ENCODE assay signal across 1 cellular context in the genomic region with DNA sequence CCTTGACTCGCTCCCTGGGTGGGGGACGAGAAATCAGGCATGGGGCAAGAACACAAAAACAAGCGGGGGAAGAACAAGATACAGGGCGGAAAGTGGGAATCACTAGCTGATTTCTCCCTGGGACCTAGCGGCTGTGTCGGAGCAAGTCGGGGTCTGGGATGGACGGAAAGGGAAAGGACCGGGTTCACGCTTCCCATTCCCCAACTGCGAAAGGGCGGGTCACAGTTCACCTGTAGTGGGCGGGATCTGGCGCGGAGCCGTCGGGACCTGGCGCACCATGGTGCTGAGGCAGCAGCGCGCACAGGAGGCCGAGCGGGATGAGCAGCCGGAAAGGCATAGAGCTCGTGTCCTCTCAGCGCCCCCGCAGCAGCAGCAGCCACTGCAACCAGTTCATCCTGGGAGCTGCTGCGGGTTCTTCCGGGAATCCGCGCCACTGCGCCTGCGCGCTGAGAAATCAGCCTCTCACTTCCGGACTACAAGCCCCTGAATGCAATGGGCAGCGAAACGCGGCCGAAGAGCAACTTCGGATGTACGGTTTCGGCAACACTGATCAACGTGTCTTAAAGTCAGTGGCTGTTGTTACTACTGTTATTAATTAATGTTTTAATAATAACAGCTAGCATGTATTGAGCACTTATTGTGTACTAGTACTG.
TF ChIP-seq lines count a peak whose summit lies in the region.

A gene with protein sequence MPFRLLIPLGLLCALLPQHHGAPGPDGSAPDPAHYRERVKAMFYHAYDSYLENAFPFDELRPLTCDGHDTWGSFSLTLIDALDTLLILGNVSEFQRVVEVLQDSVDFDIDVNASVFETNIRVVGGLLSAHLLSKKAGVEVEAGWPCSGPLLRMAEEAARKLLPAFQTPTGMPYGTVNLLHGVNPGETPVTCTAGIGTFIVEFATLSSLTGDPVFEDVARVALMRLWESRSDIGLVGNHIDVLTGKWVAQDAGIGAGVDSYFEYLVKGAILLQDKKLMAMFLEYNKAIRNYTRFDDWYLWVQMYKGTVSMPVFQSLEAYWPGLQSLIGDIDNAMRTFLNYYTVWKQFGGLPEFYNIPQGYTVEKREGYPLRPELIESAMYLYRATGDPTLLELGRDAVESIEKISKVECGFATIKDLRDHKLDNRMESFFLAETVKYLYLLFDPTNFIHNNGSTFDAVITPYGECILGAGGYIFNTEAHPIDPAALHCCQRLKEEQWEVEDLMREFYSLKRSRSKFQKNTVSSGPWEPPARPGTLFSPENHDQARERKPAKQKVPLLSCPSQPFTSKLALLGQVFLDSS (minus strand): TSS at position 415 of the 653 bp plus-strand sequence. CDS start 78 bp downstream, at position 337.

TF ChIP-seq in K562, 482 proteins besides CTCF, POLR2A, EP300 and RAD21 (continued from another document and continues in another):
- TF ChIP-seq, protein P1, sequence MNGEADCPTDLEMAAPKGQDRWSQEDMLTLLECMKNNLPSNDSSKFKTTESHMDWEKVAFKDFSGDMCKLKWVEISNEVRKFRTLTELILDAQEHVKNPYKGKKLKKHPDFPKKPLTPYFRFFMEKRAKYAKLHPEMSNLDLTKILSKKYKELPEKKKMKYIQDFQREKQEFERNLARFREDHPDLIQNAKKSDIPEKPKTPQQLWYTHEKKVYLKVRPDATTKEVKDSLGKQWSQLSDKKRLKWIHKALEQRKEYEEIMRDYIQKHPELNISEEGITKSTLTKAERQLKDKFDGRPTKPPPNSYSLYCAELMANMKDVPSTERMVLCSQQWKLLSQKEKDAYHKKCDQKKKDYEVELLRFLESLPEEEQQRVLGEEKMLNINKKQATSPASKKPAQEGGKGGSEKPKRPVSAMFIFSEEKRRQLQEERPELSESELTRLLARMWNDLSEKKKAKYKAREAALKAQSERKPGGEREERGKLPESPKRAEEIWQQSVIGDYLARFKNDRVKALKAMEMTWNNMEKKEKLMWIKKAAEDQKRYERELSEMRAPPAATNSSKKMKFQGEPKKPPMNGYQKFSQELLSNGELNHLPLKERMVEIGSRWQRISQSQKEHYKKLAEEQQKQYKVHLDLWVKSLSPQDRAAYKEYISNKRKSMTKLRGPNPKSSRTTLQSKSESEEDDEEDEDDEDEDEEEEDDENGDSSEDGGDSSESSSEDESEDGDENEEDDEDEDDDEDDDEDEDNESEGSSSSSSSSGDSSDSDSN (IDR thresholded peaks at IDR 0.05; ENCODE audit: borderline replicate concordance in 1 of 2, low read depth in 2 of 2, low read length in 2 of 2) = no peak
- TF ChIP-seq HSF4 (CRISPR knock-in tag; IDR thresholded peaks at IDR 0.05; ENCODE audit: borderline replicate concordance) (no peak), RFX7 (CRISPR knock-in tag; IDR thresholded peaks at IDR 0.05) (no peak), CEBPG (CRISPR knock-in tag; IDR thresholded peaks at IDR 0.05) (no peak), CEBPG (tag; conservative IDR thresholded peaks at IDR 0.05 in 1 of 2, IDR thresholded peaks at IDR 0.05 in 1 of 2) (no peak), ZNF384 (IDR thresholded peaks at IDR 0.05; ENCODE audit: low read depth, low read length) (no peak), PPARD (CRISPR knock-in tag; IDR thresholded peaks at IDR 0.05) (no peak), HNRNPL (IDR thresholded peaks at IDR 0.05; ENCODE audit: low read depth, low read length) (no peak), IRF2 (CRISPR knock-in tag; IDR thresholded peaks at IDR 0.05) (no peak), HCFC1 (IDR thresholded peaks at IDR 0.05; ENCODE audit: low read depth, low read length) (peak; percentile 96), ZNF232 (CRISPR knock-in tag; IDR thresholded peaks at IDR 0.05) (no peak; the same call in 1 of the 2 replicates), MTA2 (IDR thresholded peaks at IDR 0.05; ENCODE audit: low read depth) (no peak), RBFOX2 (IDR thresholded peaks at IDR 0.05; ENCODE audit: low read depth, low read length) (peak; percentile 89), SIRT6 (IDR thresholded peaks at IDR 0.05; ENCODE audit: low read depth, low read length) (no peak), NFYB (IDR thresholded peaks at IDR 0.05; ENCODE audit: extremely low read depth, insufficient read length) (no peak), L3MBTL2 (IDR thresholded peaks at IDR 0.05) (peak; percentile 63), GATA2 (CRISPR knock-in tag; IDR thresholded peaks at IDR 0.05) (no peak), RBM22 (IDR thresholded peaks at IDR 0.05; ENCODE audit: low read depth, low read length, poor library complexity, severe bottlenecking) (no peak), MTF1 (CRISPR knock-in tag; IDR thresholded peaks at IDR 0.05; ENCODE audit: borderline replicate concordance) (no peak), POU5F1 (IDR thresholded peaks at IDR 0.05; ENCODE audit: borderline replicate concordance, low read depth, low read length, partially characterized antibody) (peak; percentile 95), CSDE1 (IDR thresholded peaks at IDR 0.05) (no peak), ADNP (tag; IDR thresholded peaks at IDR 0.05) (no peak), NFE2 (IDR thresholded peaks at IDR 0.05; ENCODE audit: low read depth) (no peak), HMG20A (CRISPR knock-in tag; conservative IDR thresholded peaks at IDR 0.05) (no peak), ARNT (IDR thresholded peaks at IDR 0.05) (no peak), ZNF57 (CRISPR knock-in tag; IDR thresholded peaks at IDR 0.05) (no peak), NR2C2 (CRISPR knock-in tag; IDR thresholded peaks at IDR 0.05) (peak; percentile 3), NR2C2 (tag; IDR thresholded peaks at IDR 0.05) (peak; percentile 95), KHSRP (IDR thresholded peaks at IDR 0.05) (no peak), FOS (IDR thresholded peaks at IDR 0.05; ENCODE audit: extremely low read depth, insufficient read length) (no peak), CAMTA2 (CRISPR knock-in tag; conservative IDR thresholded peaks at IDR 0.05) (no peak), ZC3H8 (IDR thresholded peaks at IDR 0.05) (peak; percentile 34; the same call in 1 of the 2 replicates), ELF1 (tag; IDR thresholded peaks at IDR 0.05) (peak; percentile 100), HDAC8 (tag; IDR thresholded peaks at IDR 0.05) (no peak), MYBL2 (IDR thresholded peaks at IDR 0.05; ENCODE audit: low read depth) (no peak), MYBL2 (CRISPR knock-in tag; IDR thresholded peaks at IDR 0.05; ENCODE audit: borderline replicate concordance) (no peak), HDGF (IDR thresholded peaks at IDR 0.05) (0 out of 2 replicates have a peak, but pooled peaks have one; percentile 55)
- TF ChIP-seq, protein P2, sequence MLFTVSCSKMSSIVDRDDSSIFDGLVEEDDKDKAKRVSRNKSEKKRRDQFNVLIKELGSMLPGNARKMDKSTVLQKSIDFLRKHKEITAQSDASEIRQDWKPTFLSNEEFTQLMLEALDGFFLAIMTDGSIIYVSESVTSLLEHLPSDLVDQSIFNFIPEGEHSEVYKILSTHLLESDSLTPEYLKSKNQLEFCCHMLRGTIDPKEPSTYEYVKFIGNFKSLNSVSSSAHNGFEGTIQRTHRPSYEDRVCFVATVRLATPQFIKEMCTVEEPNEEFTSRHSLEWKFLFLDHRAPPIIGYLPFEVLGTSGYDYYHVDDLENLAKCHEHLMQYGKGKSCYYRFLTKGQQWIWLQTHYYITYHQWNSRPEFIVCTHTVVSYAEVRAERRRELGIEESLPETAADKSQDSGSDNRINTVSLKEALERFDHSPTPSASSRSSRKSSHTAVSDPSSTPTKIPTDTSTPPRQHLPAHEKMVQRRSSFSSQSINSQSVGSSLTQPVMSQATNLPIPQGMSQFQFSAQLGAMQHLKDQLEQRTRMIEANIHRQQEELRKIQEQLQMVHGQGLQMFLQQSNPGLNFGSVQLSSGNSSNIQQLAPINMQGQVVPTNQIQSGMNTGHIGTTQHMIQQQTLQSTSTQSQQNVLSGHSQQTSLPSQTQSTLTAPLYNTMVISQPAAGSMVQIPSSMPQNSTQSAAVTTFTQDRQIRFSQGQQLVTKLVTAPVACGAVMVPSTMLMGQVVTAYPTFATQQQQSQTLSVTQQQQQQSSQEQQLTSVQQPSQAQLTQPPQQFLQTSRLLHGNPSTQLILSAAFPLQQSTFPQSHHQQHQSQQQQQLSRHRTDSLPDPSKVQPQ (CRISPR knock-in tag; IDR thresholded peaks at IDR 0.05; ENCODE audit: borderline replicate concordance) = no peak
- TF ChIP-seq, protein P3, sequence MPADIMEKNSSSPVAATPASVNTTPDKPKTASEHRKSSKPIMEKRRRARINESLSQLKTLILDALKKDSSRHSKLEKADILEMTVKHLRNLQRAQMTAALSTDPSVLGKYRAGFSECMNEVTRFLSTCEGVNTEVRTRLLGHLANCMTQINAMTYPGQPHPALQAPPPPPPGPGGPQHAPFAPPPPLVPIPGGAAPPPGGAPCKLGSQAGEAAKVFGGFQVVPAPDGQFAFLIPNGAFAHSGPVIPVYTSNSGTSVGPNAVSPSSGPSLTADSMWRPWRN (IDR thresholded peaks at IDR 0.05; ENCODE audit: low read depth) = no peak
- TF ChIP-seq, protein P4, sequence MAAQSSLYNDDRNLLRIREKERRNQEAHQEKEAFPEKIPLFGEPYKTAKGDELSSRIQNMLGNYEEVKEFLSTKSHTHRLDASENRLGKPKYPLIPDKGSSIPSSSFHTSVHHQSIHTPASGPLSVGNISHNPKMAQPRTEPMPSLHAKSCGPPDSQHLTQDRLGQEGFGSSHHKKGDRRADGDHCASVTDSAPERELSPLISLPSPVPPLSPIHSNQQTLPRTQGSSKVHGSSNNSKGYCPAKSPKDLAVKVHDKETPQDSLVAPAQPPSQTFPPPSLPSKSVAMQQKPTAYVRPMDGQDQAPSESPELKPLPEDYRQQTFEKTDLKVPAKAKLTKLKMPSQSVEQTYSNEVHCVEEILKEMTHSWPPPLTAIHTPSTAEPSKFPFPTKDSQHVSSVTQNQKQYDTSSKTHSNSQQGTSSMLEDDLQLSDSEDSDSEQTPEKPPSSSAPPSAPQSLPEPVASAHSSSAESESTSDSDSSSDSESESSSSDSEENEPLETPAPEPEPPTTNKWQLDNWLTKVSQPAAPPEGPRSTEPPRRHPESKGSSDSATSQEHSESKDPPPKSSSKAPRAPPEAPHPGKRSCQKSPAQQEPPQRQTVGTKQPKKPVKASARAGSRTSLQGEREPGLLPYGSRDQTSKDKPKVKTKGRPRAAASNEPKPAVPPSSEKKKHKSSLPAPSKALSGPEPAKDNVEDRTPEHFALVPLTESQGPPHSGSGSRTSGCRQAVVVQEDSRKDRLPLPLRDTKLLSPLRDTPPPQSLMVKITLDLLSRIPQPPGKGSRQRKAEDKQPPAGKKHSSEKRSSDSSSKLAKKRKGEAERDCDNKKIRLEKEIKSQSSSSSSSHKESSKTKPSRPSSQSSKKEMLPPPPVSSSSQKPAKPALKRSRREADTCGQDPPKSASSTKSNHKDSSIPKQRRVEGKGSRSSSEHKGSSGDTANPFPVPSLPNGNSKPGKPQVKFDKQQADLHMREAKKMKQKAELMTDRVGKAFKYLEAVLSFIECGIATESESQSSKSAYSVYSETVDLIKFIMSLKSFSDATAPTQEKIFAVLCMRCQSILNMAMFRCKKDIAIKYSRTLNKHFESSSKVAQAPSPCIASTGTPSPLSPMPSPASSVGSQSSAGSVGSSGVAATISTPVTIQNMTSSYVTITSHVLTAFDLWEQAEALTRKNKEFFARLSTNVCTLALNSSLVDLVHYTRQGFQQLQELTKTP (IDR thresholded peaks at IDR 0.05; ENCODE audit: low read depth in 1 of 2, partially characterized antibody in 2 of 2) = peak in 1 of 2 experiments; percentile 70
- TF ChIP-seq, protein P5, sequence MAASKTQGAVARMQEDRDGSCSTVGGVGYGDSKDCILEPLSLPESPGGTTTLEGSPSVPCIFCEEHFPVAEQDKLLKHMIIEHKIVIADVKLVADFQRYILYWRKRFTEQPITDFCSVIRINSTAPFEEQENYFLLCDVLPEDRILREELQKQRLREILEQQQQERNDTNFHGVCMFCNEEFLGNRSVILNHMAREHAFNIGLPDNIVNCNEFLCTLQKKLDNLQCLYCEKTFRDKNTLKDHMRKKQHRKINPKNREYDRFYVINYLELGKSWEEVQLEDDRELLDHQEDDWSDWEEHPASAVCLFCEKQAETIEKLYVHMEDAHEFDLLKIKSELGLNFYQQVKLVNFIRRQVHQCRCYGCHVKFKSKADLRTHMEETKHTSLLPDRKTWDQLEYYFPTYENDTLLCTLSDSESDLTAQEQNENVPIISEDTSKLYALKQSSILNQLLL (CRISPR knock-in tag; IDR thresholded peaks at IDR 0.05; ENCODE audit: borderline replicate concordance) = no peak
- TF ChIP-seq, protein P6, sequence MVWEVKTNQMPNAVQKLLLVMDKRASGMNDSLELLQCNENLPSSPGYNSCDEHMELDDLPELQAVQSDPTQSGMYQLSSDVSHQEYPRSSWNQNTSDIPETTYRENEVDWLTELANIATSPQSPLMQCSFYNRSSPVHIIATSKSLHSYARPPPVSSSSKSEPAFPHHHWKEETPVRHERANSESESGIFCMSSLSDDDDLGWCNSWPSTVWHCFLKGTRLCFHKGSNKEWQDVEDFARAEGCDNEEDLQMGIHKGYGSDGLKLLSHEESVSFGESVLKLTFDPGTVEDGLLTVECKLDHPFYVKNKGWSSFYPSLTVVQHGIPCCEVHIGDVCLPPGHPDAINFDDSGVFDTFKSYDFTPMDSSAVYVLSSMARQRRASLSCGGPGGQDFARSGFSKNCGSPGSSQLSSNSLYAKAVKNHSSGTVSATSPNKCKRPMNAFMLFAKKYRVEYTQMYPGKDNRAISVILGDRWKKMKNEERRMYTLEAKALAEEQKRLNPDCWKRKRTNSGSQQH (CRISPR knock-in tag; IDR thresholded peaks at IDR 0.05) = 0 out of 2 replicates have a peak, but pooled peaks have one; percentile 6
- TF ChIP-seq, protein P7, sequence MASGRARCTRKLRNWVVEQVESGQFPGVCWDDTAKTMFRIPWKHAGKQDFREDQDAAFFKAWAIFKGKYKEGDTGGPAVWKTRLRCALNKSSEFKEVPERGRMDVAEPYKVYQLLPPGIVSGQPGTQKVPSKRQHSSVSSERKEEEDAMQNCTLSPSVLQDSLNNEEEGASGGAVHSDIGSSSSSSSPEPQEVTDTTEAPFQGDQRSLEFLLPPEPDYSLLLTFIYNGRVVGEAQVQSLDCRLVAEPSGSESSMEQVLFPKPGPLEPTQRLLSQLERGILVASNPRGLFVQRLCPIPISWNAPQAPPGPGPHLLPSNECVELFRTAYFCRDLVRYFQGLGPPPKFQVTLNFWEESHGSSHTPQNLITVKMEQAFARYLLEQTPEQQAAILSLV (tag; IDR thresholded peaks at IDR 0.05) = no peak
- TF ChIP-seq, protein P8, sequence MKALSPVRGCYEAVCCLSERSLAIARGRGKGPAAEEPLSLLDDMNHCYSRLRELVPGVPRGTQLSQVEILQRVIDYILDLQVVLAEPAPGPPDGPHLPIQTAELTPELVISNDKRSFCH (CRISPR knock-in tag; IDR thresholded peaks at IDR 0.05) = no peak
- TF ChIP-seq, protein P8 (tag; IDR thresholded peaks at IDR 0.05) = no peak
- TF ChIP-seq, protein P9, sequence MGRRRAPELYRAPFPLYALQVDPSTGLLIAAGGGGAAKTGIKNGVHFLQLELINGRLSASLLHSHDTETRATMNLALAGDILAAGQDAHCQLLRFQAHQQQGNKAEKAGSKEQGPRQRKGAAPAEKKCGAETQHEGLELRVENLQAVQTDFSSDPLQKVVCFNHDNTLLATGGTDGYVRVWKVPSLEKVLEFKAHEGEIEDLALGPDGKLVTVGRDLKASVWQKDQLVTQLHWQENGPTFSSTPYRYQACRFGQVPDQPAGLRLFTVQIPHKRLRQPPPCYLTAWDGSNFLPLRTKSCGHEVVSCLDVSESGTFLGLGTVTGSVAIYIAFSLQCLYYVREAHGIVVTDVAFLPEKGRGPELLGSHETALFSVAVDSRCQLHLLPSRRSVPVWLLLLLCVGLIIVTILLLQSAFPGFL (CRISPR knock-in tag; IDR thresholded peaks at IDR 0.05) = 0 out of 2 replicates have a peak, but pooled peaks have one; percentile 41
